ENCODE assay signal across 8 cellular contexts in the genomic region with DNA sequence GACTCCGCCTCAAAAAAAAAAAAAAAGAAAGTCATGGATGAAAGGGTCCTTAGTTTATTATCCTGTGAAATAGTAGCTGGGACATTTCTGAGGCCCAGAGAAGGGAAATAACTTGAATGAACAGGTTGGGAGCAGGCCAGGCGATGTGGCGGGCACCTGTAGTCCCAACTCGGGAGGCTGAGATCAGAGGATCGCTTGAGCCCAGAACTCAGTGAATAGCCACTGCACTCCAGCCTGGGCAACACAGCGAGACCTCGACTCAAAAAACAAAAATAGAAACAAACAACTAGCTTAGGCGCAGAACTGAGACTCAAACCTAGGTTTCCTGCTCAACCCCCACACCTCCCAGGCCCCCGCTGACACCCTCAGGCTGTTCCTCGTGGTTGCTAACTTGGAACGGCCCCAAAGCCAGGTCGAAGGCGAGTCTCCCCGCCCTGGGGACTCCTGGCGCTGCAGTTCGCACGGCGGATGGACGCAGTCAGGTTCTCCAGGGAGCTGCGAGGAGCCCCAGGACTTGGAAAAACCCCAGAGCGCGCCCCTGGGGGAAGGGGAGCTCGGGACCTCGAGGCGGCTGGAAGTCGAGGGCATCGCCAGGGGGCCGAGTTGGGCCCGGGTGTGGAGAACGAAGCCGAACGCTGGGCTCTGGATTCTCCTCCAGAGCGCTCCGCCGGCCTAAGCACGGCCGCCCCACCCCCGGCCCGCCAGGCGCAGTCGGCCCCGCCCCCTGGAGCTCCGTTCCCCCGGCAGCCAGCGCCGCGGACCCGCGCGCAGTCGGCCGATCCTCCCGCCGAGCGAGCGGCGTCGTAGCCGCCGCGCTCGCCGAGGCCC. TPM values are rescaled to one million over a fixed set of nuclear protein-coding genes. Genes with fewer than 3 reads are reported as not detected.
DNase-seq lines count a peak whose midpoint lies in the region; ATAC-seq and TF ChIP-seq lines count a peak whose summit lies in the region.

A gene with protein sequence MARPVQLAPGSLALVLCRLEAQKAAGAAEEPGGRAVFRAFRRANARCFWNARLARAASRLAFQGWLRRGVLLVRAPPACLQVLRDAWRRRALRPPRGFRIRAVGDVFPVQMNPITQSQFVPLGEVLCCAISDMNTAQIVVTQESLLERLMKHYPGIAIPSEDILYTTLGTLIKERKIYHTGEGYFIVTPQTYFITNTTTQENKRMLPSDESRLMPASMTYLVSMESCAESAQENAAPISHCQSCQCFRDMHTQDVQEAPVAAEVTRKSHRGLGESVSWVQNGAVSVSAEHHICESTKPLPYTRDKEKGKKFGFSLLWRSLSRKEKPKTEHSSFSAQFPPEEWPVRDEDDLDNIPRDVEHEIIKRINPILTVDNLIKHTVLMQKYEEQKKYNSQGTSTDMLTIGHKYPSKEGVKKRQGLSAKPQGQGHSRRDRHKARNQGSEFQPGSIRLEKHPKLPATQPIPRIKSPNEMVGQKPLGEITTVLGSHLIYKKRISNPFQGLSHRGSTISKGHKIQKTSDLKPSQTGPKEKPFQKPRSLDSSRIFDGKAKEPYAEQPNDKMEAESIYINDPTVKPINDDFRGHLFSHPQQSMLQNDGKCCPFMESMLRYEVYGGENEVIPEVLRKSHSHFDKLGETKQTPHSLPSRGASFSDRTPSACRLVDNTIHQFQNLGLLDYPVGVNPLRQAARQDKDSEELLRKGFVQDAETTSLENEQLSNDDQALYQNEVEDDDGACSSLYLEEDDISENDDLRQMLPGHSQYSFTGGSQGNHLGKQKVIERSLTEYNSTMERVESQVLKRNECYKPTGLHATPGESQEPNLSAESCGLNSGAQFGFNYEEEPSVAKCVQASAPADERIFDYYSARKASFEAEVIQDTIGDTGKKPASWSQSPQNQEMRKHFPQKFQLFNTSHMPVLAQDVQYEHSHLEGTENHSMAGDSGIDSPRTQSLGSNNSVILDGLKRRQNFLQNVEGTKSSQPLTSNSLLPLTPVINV (plus strand): TSS at position 768 of the 828 bp plus-strand sequence. CDS start 93 bp downstream, outside the sequence.

- H3K9me2 ChIP-seq in neural cell (ENCODE audit: insufficient read depth, low read length), result no peaks in the 10 kb centered on the region

- no peaks in the 10 kb centered on the region for H3K9me3 ChIP-seq in neural cell (ENCODE audit: low read length)

- H3K4me3 ChIP-seq in neural cell (ENCODE audit: low read length), result peak within 1 kb of the TSS; percentile 79

- H3K4me1 Mint-ChIP-seq in activated T-helper 1 cell treated with anti-CD3 and anti-CD28 coated beads, Interleukin-12 subunit alpha, Interleukin-12 subunit beta, Interleukin-2, Interleukin-4 antibody, amounts not matched to agents 30 ng/mL and 10 ng/mL and 1 ng/mL, durations not matched to agents 14 hours and 24 hours and 36 hours (ENCODE audit: low read depth), result no peaks in the 10 kb centered on the region

- peak; percentile 32 for TF ChIP-seq CTCF in neural cell (IDR thresholded peaks at IDR 0.05; ENCODE audit: poor library complexity, severe bottlenecking)

- peak within 1 kb of the TSS; percentile 92 for H2AFZ ChIP-seq in neural cell (ENCODE audit: low read depth, low read length)

- peaks cover 33% of the 10 kb centered on the region for H3K27me3 Mint-ChIP-seq in activated T-helper 1 cell treated with anti-CD3 and anti-CD28 coated beads, Interleukin-12 subunit alpha, Interleukin-12 subunit beta, Interleukin-2, Interleukin-4 antibody, amounts not matched to agents 30 ng/mL and 10 ng/mL and 1 ng/mL, durations not matched to agents 14 hours and 24 hours and 36 hours (ENCODE audit: insufficient read depth)

- no peaks in the 10 kb centered on the region for H3K79me2 ChIP-seq in neural cell (replicated peaks; ENCODE audit: insufficient read depth, low read length)

- H3K4me2 ChIP-seq in neural cell (ENCODE audit: low read length), result peak within 1 kb of the TSS; percentile 70

- peak within 1 kb of the TSS; percentile 80 for H3K4me3 Mint-ChIP-seq in activated T-helper 1 cell treated with anti-CD3 and anti-CD28 coated beads, Interleukin-12 subunit alpha, Interleukin-12 subunit beta, Interleukin-2, Interleukin-4 antibody, amounts not matched to agents 30 ng/mL and 10 ng/mL and 1 ng/mL, durations not matched to agents 14 hours and 24 hours and 36 hours

- in situ Hi-C loops in ACHN (cut with HindIII; ENCODE audit: low pct_ligation_motif_present, low pct_unique_long_range_greater_than_20kb, low sequenced_read_pairs), result no loop called here

- no peaks in the 10 kb centered on the region for H3F3A ChIP-seq in neural cell (ENCODE audit: insufficient read depth, low read length, poor library complexity, severe bottlenecking)

- no peaks in the 10 kb centered on the region for H3K9me3 Mint-ChIP-seq in activated T-helper 1 cell treated with anti-CD3 and anti-CD28 coated beads, Interleukin-12 subunit alpha, Interleukin-12 subunit beta, Interleukin-2, Interleukin-4 antibody, amounts not matched to agents 30 ng/mL and 10 ng/mL and 1 ng/mL, durations not matched to agents 14 hours and 24 hours and 36 hours

- TF ChIP-seq RAD21 in neural cell (conservative IDR thresholded peaks at IDR 0.05), result peak; percentile 13

- no peaks in the 10 kb centered on the region for H3K36me3 Mint-ChIP-seq in activated T-helper 1 cell treated with anti-CD3 and anti-CD28 coated beads, Interleukin-12 subunit alpha, Interleukin-12 subunit beta, Interleukin-2, Interleukin-4 antibody, amounts not matched to agents 30 ng/mL and 10 ng/mL and 1 ng/mL, durations not matched to agents 14 hours and 24 hours and 36 hours (ENCODE audit: low read depth)

- H3K9ac ChIP-seq in neural cell (ENCODE audit: low read length), result peak within 1 kb of the TSS; percentile 72

- H3K36me3 ChIP-seq in neural cell (ENCODE audit: insufficient read depth, low read length), result no peaks in the 10 kb centered on the region

- intact Hi-C loops in activated T-helper 1 cell treated with anti-CD3 and anti-CD28 coated beads, Interleukin-12 subunit alpha, Interleukin-12 subunit beta, Interleukin-2, Interleukin-4 antibody, amounts not matched to agents 30 ng/mL and 10 ng/mL and 1 ng/mL, durations not matched to agents 14 hours and 24 hours and 36 hours (cut with micrococcal nuclease), result loop anchor here (1.0 to 5.0 kb wide), 2 partner anchors 74 to 275 kb away; a partner anchor contains a TSS

- no peak within 1 kb of the TSS for H3K27ac Mint-ChIP-seq in activated T-helper 1 cell treated with anti-CD3 and anti-CD28 coated beads, Interleukin-12 subunit alpha, Interleukin-12 subunit beta, Interleukin-2, Interleukin-4 antibody, amounts not matched to agents 30 ng/mL and 10 ng/mL and 1 ng/mL, durations not matched to agents 14 hours and 24 hours and 36 hours

- H4K20me1 ChIP-seq in neural cell (ENCODE audit: insufficient read depth), result no peaks in the 10 kb centered on the region

- ATAC-seq in GM18868 (IDR thresholded peaks at IDR 0.05; ENCODE audit: unreplicated experiment) (peak; percentile 65), HG03439 (IDR thresholded peaks at IDR 0.05; ENCODE audit: unreplicated experiment) (peak; percentile 69)

- DNase-seq in ACHN, result peak; percentile 72
- peak; percentile 66 for DNase-seq in OCI-M1 (lab: John Stamatoyannopoulos, UW)
- DNase-seq in activated T-helper 1 cell treated with anti-CD3 and anti-CD28 coated beads, Interleukin-12 subunit alpha, Interleukin-12 subunit beta, Interleukin-2, Interleukin-4 antibody, amounts not matched to agents 30 ng/mL and 10 ng/mL and 1 ng/mL, durations not matched to agents 14 hours and 24 hours and 36 hours (ENCODE audit: low spot score), result peak; percentile 40
- peak; percentile 33 for DNase-seq in fibroblast of gingiva (ENCODE audit: low read depth)
- peak in 30 of 49 donors; percentile 5 to 60 (median 24) for DNase-seq in substantia nigra (lab: John Stamatoyannopoulos, UW)

- no peaks in the 10 kb centered on the region for H3K27me3 ChIP-seq in neural cell (ENCODE audit: insufficient read depth, low read depth, low read length)

- no peak for TF ChIP-seq EP300 in neural cell (conservative IDR thresholded peaks at IDR 0.05; ENCODE audit: poor library complexity, severe bottlenecking)

- H3K27ac ChIP-seq in neural cell (ENCODE audit: low read length) (peak within 1 kb of the TSS; percentile 55), substantia nigra (ENCODE audit: low read depth, low read length, poor library complexity, severe bottlenecking) (peak within 1 kb of the TSS; percentile 58)

TF ChIP-seq in neural cell, 6 proteins besides CTCF, POLR2A, EP300 and RAD21 (continues in another document):
- no peak for TF ChIP-seq POLR2AphosphoS5 (IDR thresholded peaks at IDR 0.05)
- TF ChIP-seq, protein P1, sequence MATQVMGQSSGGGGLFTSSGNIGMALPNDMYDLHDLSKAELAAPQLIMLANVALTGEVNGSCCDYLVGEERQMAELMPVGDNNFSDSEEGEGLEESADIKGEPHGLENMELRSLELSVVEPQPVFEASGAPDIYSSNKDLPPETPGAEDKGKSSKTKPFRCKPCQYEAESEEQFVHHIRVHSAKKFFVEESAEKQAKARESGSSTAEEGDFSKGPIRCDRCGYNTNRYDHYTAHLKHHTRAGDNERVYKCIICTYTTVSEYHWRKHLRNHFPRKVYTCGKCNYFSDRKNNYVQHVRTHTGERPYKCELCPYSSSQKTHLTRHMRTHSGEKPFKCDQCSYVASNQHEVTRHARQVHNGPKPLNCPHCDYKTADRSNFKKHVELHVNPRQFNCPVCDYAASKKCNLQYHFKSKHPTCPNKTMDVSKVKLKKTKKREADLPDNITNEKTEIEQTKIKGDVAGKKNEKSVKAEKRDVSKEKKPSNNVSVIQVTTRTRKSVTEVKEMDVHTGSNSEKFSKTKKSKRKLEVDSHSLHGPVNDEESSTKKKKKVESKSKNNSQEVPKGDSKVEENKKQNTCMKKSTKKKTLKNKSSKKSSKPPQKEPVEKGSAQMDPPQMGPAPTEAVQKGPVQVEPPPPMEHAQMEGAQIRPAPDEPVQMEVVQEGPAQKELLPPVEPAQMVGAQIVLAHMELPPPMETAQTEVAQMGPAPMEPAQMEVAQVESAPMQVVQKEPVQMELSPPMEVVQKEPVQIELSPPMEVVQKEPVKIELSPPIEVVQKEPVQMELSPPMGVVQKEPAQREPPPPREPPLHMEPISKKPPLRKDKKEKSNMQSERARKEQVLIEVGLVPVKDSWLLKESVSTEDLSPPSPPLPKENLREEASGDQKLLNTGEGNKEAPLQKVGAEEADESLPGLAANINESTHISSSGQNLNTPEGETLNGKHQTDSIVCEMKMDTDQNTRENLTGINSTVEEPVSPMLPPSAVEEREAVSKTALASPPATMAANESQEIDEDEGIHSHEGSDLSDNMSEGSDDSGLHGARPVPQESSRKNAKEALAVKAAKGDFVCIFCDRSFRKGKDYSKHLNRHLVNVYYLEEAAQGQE (IDR thresholded peaks at IDR 0.05; ENCODE audit: borderline replicate concordance), result no peak
- no peak for TF ChIP-seq TAF1 (IDR thresholded peaks at IDR 0.05; ENCODE audit: low read depth)
- TF ChIP-seq EZH2 (IDR thresholded peaks at IDR 0.05; ENCODE audit: borderline replicate concordance, insufficient read depth, low read length, poor library complexity, severe bottlenecking), result no peak
- TF ChIP-seq MXI1 (conservative IDR thresholded peaks at IDR 0.05; ENCODE audit: poor library complexity, severe bottlenecking), result no peak

RNA-seq across cellular contexts. Expression of the gene that starts here (rescaled TPM):
- 0.32 and 1.1 TPM in 2 replicates for total RNA-seq in activated T-helper 1 cell treated with anti-CD3 and anti-CD28 coated beads, Interleukin-12 subunit alpha, Interleukin-12 subunit beta, Interleukin-2, Interleukin-4 antibody, amounts not matched to agents 30 ng/mL and 10 ng/mL and 1 ng/mL, durations not matched to agents 14 hours and 24 hours and 36 hours
- polyA plus RNA-seq in neural cell, result 1.2 and 2.3 TPM in 2 replicates
- 5.8 and 6.0 TPM in 2 replicates for polyA minus RNA-seq in neural cell

Comparison
In these comparisons a context has a peak if more than half of its experiments do, and no peak if none do; other contexts are left out.
1. Peak in every context shown above with its lines: DNase-seq, ATAC-seq, H3K4me3 ChIP-seq and H3K27ac ChIP-seq.